Comparison of ENCODE assay signal across 1 cellular context in the genomic region with DNA sequence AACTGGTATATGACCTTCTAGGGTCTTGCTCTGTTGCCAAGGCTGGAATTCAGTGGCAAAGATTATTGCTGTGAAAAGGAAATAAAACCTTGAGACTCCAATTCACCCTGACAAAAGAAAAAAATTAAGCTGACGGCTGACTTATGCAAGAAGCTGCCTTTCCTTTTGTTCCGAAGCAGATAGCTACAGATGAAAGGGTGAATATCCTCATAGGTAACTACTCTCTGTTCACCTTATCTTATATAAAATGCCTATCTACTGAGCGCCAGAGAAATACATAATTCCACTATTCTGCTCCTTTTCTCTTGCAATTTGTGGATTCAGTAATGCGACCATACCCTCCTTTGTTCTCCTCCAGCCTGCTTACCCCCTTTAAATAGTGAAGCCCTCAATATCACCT.
TF ChIP-seq lines count a peak whose summit lies in the region.

No MANE protein-coding gene starts in this region.

TF ChIP-seq in GM23338, 12 proteins besides CTCF, POLR2A, EP300 and RAD21 (continued from another document):
- TF ChIP-seq ZNF462 (CRISPR knock-in tag; IDR thresholded peaks at IDR 0.05) (no peak), EZH2 (IDR thresholded peaks at IDR 0.05; ENCODE audit: low read depth, unreplicated experiment) (no peak), STAT1 (IDR thresholded peaks at IDR 0.05; ENCODE audit: unreplicated experiment) (no peak), ETS1 (IDR thresholded peaks at IDR 0.05) (no peak), CREB1 (CRISPR knock-in tag; IDR thresholded peaks at IDR 0.05; ENCODE audit: low read depth) (no peak), EZH2phosphoT487 (IDR thresholded peaks at IDR 0.05; ENCODE audit: unreplicated experiment) (no peak), POLR2AphosphoS5 (IDR thresholded peaks at IDR 0.05; ENCODE audit: low read depth) (no peak), NANOG (IDR thresholded peaks at IDR 0.05; ENCODE audit: borderline replicate concordance) (no peak), JUNB (IDR thresholded peaks at IDR 0.05; ENCODE audit: unreplicated experiment) (no peak)
- TF ChIP-seq, protein P1, sequence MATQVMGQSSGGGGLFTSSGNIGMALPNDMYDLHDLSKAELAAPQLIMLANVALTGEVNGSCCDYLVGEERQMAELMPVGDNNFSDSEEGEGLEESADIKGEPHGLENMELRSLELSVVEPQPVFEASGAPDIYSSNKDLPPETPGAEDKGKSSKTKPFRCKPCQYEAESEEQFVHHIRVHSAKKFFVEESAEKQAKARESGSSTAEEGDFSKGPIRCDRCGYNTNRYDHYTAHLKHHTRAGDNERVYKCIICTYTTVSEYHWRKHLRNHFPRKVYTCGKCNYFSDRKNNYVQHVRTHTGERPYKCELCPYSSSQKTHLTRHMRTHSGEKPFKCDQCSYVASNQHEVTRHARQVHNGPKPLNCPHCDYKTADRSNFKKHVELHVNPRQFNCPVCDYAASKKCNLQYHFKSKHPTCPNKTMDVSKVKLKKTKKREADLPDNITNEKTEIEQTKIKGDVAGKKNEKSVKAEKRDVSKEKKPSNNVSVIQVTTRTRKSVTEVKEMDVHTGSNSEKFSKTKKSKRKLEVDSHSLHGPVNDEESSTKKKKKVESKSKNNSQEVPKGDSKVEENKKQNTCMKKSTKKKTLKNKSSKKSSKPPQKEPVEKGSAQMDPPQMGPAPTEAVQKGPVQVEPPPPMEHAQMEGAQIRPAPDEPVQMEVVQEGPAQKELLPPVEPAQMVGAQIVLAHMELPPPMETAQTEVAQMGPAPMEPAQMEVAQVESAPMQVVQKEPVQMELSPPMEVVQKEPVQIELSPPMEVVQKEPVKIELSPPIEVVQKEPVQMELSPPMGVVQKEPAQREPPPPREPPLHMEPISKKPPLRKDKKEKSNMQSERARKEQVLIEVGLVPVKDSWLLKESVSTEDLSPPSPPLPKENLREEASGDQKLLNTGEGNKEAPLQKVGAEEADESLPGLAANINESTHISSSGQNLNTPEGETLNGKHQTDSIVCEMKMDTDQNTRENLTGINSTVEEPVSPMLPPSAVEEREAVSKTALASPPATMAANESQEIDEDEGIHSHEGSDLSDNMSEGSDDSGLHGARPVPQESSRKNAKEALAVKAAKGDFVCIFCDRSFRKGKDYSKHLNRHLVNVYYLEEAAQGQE (IDR thresholded peaks at IDR 0.05; ENCODE audit: unreplicated experiment) = no peak
